ENCODE assay signal across 8 cellular contexts in genomic region chr2:240134956-240135520, GRCh38. TPM values are rescaled to one million over a fixed set of nuclear protein-coding genes. Genes with fewer than 3 reads are reported as not detected.
DNase-seq lines count a peak whose midpoint lies in the region; ATAC-seq, FAIRE-seq and TF ChIP-seq lines count a peak whose summit lies in the region.

No MANE protein-coding gene starts in this region.

- no peak overlapping the region for H2AFZ ChIP-seq in K562 (ENCODE audit: low read depth, low read length)

- peak overlapping the region; percentile 79 to 95 for H3K9ac ChIP-seq in K562 (ENCODE audit: insufficient read depth in 1 of 2, low read depth in 2 of 2, low read length in 2 of 2)
- peak overlapping the region; percentile 42 to 80 for H3K9ac ChIP-seq in liver (ENCODE audit: low read depth in 1 of 2, low read length in 2 of 2)

- peak overlapping the region; percentile 81 for H3K4me2 ChIP-seq in K562 (ENCODE audit: insufficient read depth, low read length)

- H3K4me3 ChIP-seq in K562 (peak overlapping the region; percentile 83), liver (ENCODE audit: low read depth in 1 of 3, low read length in 3 of 3) (peak overlapping the region; percentile 81 to 97 (median 84)), thoracic aorta (peak overlapping the region; percentile 93)

- H3K4me1 ChIP-seq in K562 (replicated peaks in 1 of 2; ENCODE audit: control insufficient read depth in 2 of 2, insufficient read depth in 2 of 2, low read length in 2 of 2): peaks cover 0 to 16% of the 10 kb centered on the region in 2 experiments; a peak in 2 of 5 replicates
- H3K4me1 ChIP-seq in liver (ENCODE audit: control insufficient read depth in 4 of 4, insufficient read depth in 4 of 4, low read length in 3 of 4): peaks cover 9 to 22% (median 17%) of the 10 kb centered on the region in 4 donors
- peaks cover 12 to 22% of the 10 kb centered on the region in 2 donors for H3K4me1 ChIP-seq in thoracic aorta (ENCODE audit: control insufficient read depth in 1 of 2, low read depth in 2 of 2)

- H3K27me3 ChIP-seq in K562 (ENCODE audit: control insufficient read depth in 2 of 2, insufficient read depth in 2 of 2, low read length in 2 of 2) (peaks cover 0 to 15% of the 10 kb centered on the region in 2 experiments; a peak in 2 of 5 replicates), liver (ENCODE audit: control insufficient read depth in 4 of 4, insufficient read depth in 4 of 4, low read length in 3 of 4) (no peaks in the 10 kb centered on the region), thoracic aorta (replicated peaks; ENCODE audit: insufficient read depth) (no peaks in the 10 kb centered on the region)

- TF ChIP-seq CTCF in K562 (IDR thresholded peaks at IDR 0.05 in 2 of 3, conservative IDR thresholded peaks at IDR 0.05 in 1 of 3; ENCODE audit: insufficient read depth in 2 of 3, low read depth in 1 of 3, low read length in 3 of 3) (no peak), liver (IDR thresholded peaks at IDR 0.05; ENCODE audit: low read depth, low read length, missing input control) (no peak), thoracic aorta (IDR thresholded peaks at IDR 0.05) (no peak)

- H4K20me1 ChIP-seq in K562 (replicated peaks; ENCODE audit: control insufficient read depth, insufficient read depth, low read length): no peaks in the 10 kb centered on the region

- H3K9me3 ChIP-seq in K562 (replicated peaks; ENCODE audit: control insufficient read depth, insufficient read depth, low read depth, low read length): no peaks in the 10 kb centered on the region
- H3K9me3 ChIP-seq in liver (ENCODE audit: control insufficient read depth in 4 of 4, low read length in 3 of 4): no peaks in the 10 kb centered on the region
- no peaks in the 10 kb centered on the region for H3K9me3 ChIP-seq in thoracic aorta

- 77% methylated on average over 9 of the region's 15 CpGs for WGBS in K562 (ENCODE audit: insufficient coverage, low coverage, missing lambda C conversion rate)
- 87% methylated on average over 15 of the region's 15 CpGs for WGBS in liver

- peaks cover 18% of the 10 kb centered on the region for H3K36me3 Mint-ChIP-seq in T-helper 2 cell treated with Interferon-gamma antibody and Interleukin-4, amounts not matched to agents 5 μg/mL and 100 μg/mL, for 36 hours (ENCODE audit: low read depth)

- no peak for TF ChIP-seq POLR2A in K562 (conservative IDR thresholded peaks at IDR 0.05)

- CTCF ChIA-PET in K562 (lab: Yijun Ruan, JAX; ENCODE audit: low intra/inter-chr PET ratio): no interaction called here

- no peaks in the 10 kb centered on the region for H3K27me3 Mint-ChIP-seq in T-helper 2 cell treated with Interferon-gamma antibody and Interleukin-4, amounts not matched to agents 5 μg/mL and 100 μg/mL, for 36 hours (ENCODE audit: low read depth)

- ATAC-seq in K562: no peak
- ATAC-seq in thoracic aorta (ENCODE audit: insufficient number of reproducible peaks, low FRiP score, low read depth): no peak

- no peak for DNase-seq in T-helper 2 cell treated with Interferon-gamma antibody and Interleukin-4, amounts not matched to agents 5 μg/mL and 100 μg/mL, for 36 hours (ENCODE audit: low spot score)
- DNase-seq in T-helper 2 cell: no peak
- DNase-seq in K562 (ENCODE audit: extremely low read depth in 1 of 4, low spot score in 3 of 4): peak in 2 of 4 experiments; percentile 14 to 16
- no peak for DNase-seq in thoracic aorta (ENCODE audit: low spot score)
- DNase-seq in amniotic stem cell (lab: John Stamatoyannopoulos, UW): no peak
- no peak for DNase-seq in NCI-H748 (lab: John Stamatoyannopoulos, UW; ENCODE audit: unreplicated experiment)
- no peak for DNase-seq in Ammon's horn (ENCODE audit: low spot score)

- no peak for FAIRE-seq in K562 (lab: Jason Lieb, UNC)

- POLR2A ChIA-PET in K562 (lab: Yijun Ruan, JAX): interaction anchor here (0.5 to 0.7 kb wide), 2 partner anchors 67 to 245 kb away, joined by 3 read pairs; no protein-coding TSS in a partner anchor

- intact Hi-C loops in K562 (cut with micrococcal nuclease): no loop called here

- TF ChIP-seq RAD21 in K562 (CRISPR knock-in tag; conservative IDR thresholded peaks at IDR 0.05 in 1 of 2, IDR thresholded peaks at IDR 0.05 in 1 of 2): no peak
- TF ChIP-seq RAD21 in liver (IDR thresholded peaks at IDR 0.05): no peak

- H3K4me1 Mint-ChIP-seq in T-helper 2 cell treated with Interferon-gamma antibody and Interleukin-4, amounts not matched to agents 5 μg/mL and 100 μg/mL, for 36 hours (ENCODE audit: low read depth): peaks cover 17% of the 10 kb centered on the region

- peak overlapping the region; percentile 88 for H3K27ac Mint-ChIP-seq in T-helper 2 cell treated with Interferon-gamma antibody and Interleukin-4, amounts not matched to agents 5 μg/mL and 100 μg/mL, for 36 hours

- H3K27ac ChIP-seq in K562 (ENCODE audit: extremely low read depth, low read depth, low read length) (no peak overlapping the region), liver (ENCODE audit: low read depth in 1 of 2, low read length in 2 of 2) (no peak overlapping the region), thoracic aorta (no peak overlapping the region)

- no peaks in the 10 kb centered on the region for H3K9me3 Mint-ChIP-seq in T-helper 2 cell treated with Interferon-gamma antibody and Interleukin-4, amounts not matched to agents 5 μg/mL and 100 μg/mL, for 36 hours

- H3K79me2 ChIP-seq in K562 (ENCODE audit: control insufficient read depth, insufficient read depth, low read length): peaks cover 19% of the 10 kb centered on the region

- no peaks in the 10 kb centered on the region for H3K9me1 ChIP-seq in K562 (ENCODE audit: control insufficient read depth, insufficient read depth, low read length)

- TF ChIP-seq EP300 in K562 (IDR thresholded peaks at IDR 0.05; ENCODE audit: low read length): no peak

- peak overlapping the region; percentile 85 for H3K4me3 Mint-ChIP-seq in T-helper 2 cell treated with Interferon-gamma antibody and Interleukin-4, amounts not matched to agents 5 μg/mL and 100 μg/mL, for 36 hours

- H3K36me3 ChIP-seq in K562 (ENCODE audit: control insufficient read depth, insufficient read depth, low read length): peaks cover 37% of the 10 kb centered on the region; the same call in 1 of the 3 replicates
- peaks cover 0 to 33% (median 21%) of the 10 kb centered on the region in 4 donors for H3K36me3 ChIP-seq in liver (ENCODE audit: control insufficient read depth in 4 of 4, insufficient read depth in 3 of 4, low read depth in 1 of 4, low read length in 3 of 4)
- peaks cover 31% of the 10 kb centered on the region for H3K36me3 ChIP-seq in thoracic aorta

- BruUV-seq in K562 (replicated peaks; lab: Mats Ljungman, UMichigan): no TSS peak

- in situ Hi-C loops in K562 (cut with MboI): no loop called here

TF ChIP-seq in K562, 482 proteins besides CTCF, POLR2A, EP300 and RAD21:
- TF ChIP-seq CREB1 (IDR thresholded peaks at IDR 0.05) (no peak), CREB1 (CRISPR knock-in tag; IDR thresholded peaks at IDR 0.05) (no peak), ZFX (CRISPR knock-in tag; IDR thresholded peaks at IDR 0.05) (no peak)

TF ChIP-seq in liver, 16 proteins besides CTCF, POLR2A, EP300 and RAD21 (continues in another document):
- TF ChIP-seq HNF4G (IDR thresholded peaks at IDR 0.05): no peak
- no peak for TF ChIP-seq SP1 (IDR thresholded peaks at IDR 0.05)
- no peak for TF ChIP-seq EGR1 (IDR thresholded peaks at IDR 0.05; ENCODE audit: low read depth in 2 of 2)
- TF ChIP-seq MAX (IDR thresholded peaks at IDR 0.05): no peak
- TF ChIP-seq NR2F2 (IDR thresholded peaks at IDR 0.05): no peak

RNA-seq across cellular contexts. Expression of gene COPS9, which starts 1.1 kb away (rescaled TPM):
- total RNA-seq in K562 (2011; cell fraction: chromatin; rRNA removed; ENCODE audit: low replicate concordance): 7.1 and 14.1 TPM in 2 replicates
- 17.0 and 24.5 TPM in 2 replicates for total RNA-seq in K562 (2011; cell fraction: nucleolus; rRNA removed)
- 16.6 and 25.0 TPM in 2 replicates for total RNA-seq in K562 (2011; cell fraction: nucleoplasm; rRNA removed)
- total RNA-seq in K562 (2014; rRNA removed) (176 and 244 TPM in 2 replicates), K562 (2014; rRNA removed; fragmentation: Illumina TruSeq; extraction: Trizol) (55.0 and 55.2 TPM in 2 replicates), K562 (2015; rRNA removed; fragmentation: Illumina TruSeq; extraction: Trizol) (99.9 and 109 TPM in 2 replicates), K562 (2021) (83.2 and 94.4 TPM in 2 replicates), liver (10 to 100 TPM; 12.9 to 82.4 TPM), thoracic aorta (100 to 1,000 TPM; 101 to 115 TPM)
- polyA plus RNA-seq in K562 (2011; rRNA removed) (90.9 and 122 TPM in 2 replicates), K562 (2014; fragmentation: Illumina TruSeq; extraction: Trizol) (42.9 and 56.9 TPM in 2 replicates), K562 (2014; fragmentation: Nextera tagmentation; extraction: Ambion mirVana) (100 to 1,000 TPM in 1 of 2 experiments, 10 to 100 TPM in 1; 95.0 to 112 TPM), K562 (2014; rRNA removed) (281 and 307 TPM in 2 replicates), liver (100 to 1,000 TPM in 1 of 2 donors, 10 to 100 TPM in 1; 76.8 to 138 TPM)
- 115 and 146 TPM in 2 replicates for polyA plus RNA-seq in K562 (2011; cell fraction: cytosol; rRNA removed)
- polyA plus RNA-seq in K562 (2011; cell fraction: nucleus; rRNA removed): 53.3 and 58.2 TPM in 2 replicates
- 88.3 and 211 TPM in 2 replicates for polyA plus RNA-seq in K562 (2012)
- polyA minus RNA-seq in K562 (2011; rRNA and poly(A)+ RNA removed): 11.1 and 12.3 TPM in 2 replicates
- 8.7 and 17.9 TPM in 2 replicates for polyA minus RNA-seq in K562 (2011; cell fraction: cytosol; rRNA and poly(A)+ RNA removed)
- polyA minus RNA-seq in K562 (2011; cell fraction: nucleus; rRNA and poly(A)+ RNA removed): 3.9 and 6.4 TPM in 2 replicates

RNA-seq across cellular contexts. Expression of gene OTOS, which starts 5.4 kb away (rescaled TPM):
- not detected in 2 replicates for total RNA-seq in K562 (2011; cell fraction: chromatin; rRNA removed; ENCODE audit: low replicate concordance)
- not detected in 2 replicates for total RNA-seq in K562 (2011; cell fraction: nucleolus; rRNA removed)
- not detected in 2 replicates for total RNA-seq in K562 (2011; cell fraction: nucleoplasm; rRNA removed)
- total RNA-seq in K562 (2014; rRNA removed) (not detected in 2 replicates), K562 (2014; rRNA removed; fragmentation: Illumina TruSeq; extraction: Trizol) (not detected in 2 replicates), K562 (2015; rRNA removed; fragmentation: Illumina TruSeq; extraction: Trizol) (not detected in 2 replicates), K562 (2021) (not detected in 2 replicates), liver (not detected), thoracic aorta (not detected)
- polyA plus RNA-seq in K562 (2011; rRNA removed) (not detected in 2 replicates), K562 (2014; fragmentation: Illumina TruSeq; extraction: Trizol) (not detected in 2 replicates), K562 (2014; fragmentation: Nextera tagmentation; extraction: Ambion mirVana) (not detected), K562 (2014; rRNA removed) (not detected in 2 replicates), liver (not detected)
- not detected in 2 replicates for polyA plus RNA-seq in K562 (2011; cell fraction: cytosol; rRNA removed)
- not detected in 2 replicates for polyA plus RNA-seq in K562 (2011; cell fraction: nucleus; rRNA removed)
- not detected in 2 replicates for polyA plus RNA-seq in K562 (2012)
- polyA minus RNA-seq in K562 (2011; rRNA and poly(A)+ RNA removed): not detected in 2 replicates
- not detected in 2 replicates for polyA minus RNA-seq in K562 (2011; cell fraction: cytosol; rRNA and poly(A)+ RNA removed)
- polyA minus RNA-seq in K562 (2011; cell fraction: nucleus; rRNA and poly(A)+ RNA removed): not detected in 2 replicates
